Comparison of ENCODE assay signal across 10 cellular contexts in the genomic region with DNA sequence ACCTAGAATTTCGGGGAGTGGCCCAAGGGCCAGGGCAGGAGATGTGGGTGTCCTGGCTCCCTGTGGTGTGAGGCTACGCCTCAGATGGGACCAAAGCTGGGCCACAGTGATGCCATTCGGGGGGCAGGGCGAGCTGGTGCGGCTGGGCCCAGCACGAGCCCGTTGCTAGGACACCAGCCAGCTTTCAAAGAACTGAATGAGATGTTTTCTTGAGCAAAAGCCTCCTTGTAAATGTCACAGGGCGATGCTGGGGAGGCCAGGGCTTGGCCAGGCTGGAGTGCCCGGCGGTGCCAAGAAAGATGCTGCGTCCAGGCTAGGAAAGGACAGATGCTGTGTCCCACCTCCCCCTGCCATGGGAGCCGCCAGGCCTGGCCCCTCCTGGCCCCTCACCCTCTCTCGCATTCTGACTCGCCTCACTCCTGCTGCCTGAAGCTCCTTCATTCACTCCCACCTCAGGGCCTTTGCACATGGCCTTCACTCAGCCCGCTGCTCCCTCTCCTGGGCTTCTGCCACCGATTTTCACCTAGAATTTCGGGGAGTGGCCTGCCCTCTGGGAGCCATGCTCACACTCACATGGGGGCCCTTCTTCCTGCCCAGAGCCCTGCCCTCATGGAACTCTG. TPM values are rescaled to one million over a fixed set of nuclear protein-coding genes. Genes with fewer than 3 reads are reported as not detected.
DNase-seq lines count a peak whose midpoint lies in the region; ATAC-seq lines count a peak whose summit lies in the region.
"Had no signal": no experiment of that assay in that cellular context is flagged by ENCODE, and none has a peak within 500 bp of the region (broad histone marks: within the 10 kb centered on the region; RNA-seq: fewer than 3 reads in every experiment).

No MANE protein-coding gene starts in this region.

- ATAC-seq in activated CD4-positive, alpha-beta T cell treated with anti-CD3 and anti-CD28 coated beads for 36 hours: no peak
- ATAC-seq in activated naive CD8-positive, alpha-beta T cell treated with anti-CD3 and anti-CD28 coated beads, Interleukin-2, amount 50 U/mL, for 24 hours: peak; percentile 3
- ATAC-seq in left colon: peak; percentile 5
- ATAC-seq in stimulated activated naive CD8-positive, alpha-beta T cell treated with anti-CD3 and anti-CD28 coated beads, Interleukin-15, amount 100 ng/mL, for 72 hours: no peak

- peak overlapping the region; percentile 71 for H3K27ac Mint-ChIP-seq in activated CD4-positive, alpha-beta T cell treated with anti-CD3 and anti-CD28 coated beads for 36 hours
- H3K27ac Mint-ChIP-seq in activated naive CD8-positive, alpha-beta T cell treated with anti-CD3 and anti-CD28 coated beads, Interleukin-2, amount 50 U/mL, for 24 hours: peak overlapping the region; percentile 94
- H3K27ac Mint-ChIP-seq in stimulated activated naive CD8-positive, alpha-beta T cell treated with anti-CD3 and anti-CD28 coated beads, Interleukin-15, amount 100 ng/mL, for 72 hours: peak overlapping the region in 1 of 2 donors; percentile 94

- intact Hi-C loops in activated CD4-positive, alpha-beta T cell treated with anti-CD3 and anti-CD28 coated beads for 36 hours (cut with DNase I, micrococcal nuclease): no loop called here
- intact Hi-C loops in left colon (cut with DNase I, micrococcal nuclease): no loop called here

- POLR2A ChIA-PET in activated CD4-positive, alpha-beta T cell treated with anti-CD3 and anti-CD28 coated beads for 36 hours (lab: Charles Lee): no interaction called here

- peaks cover 77% of the 10 kb centered on the region for H3K4me1 Mint-ChIP-seq in activated CD4-positive, alpha-beta T cell treated with anti-CD3 and anti-CD28 coated beads for 36 hours
- peaks cover 95% of the 10 kb centered on the region for H3K4me1 Mint-ChIP-seq in activated naive CD8-positive, alpha-beta T cell treated with anti-CD3 and anti-CD28 coated beads, Interleukin-2, amount 50 U/mL, for 24 hours
- peaks cover 98% of the 10 kb centered on the region for H3K4me1 Mint-ChIP-seq in stimulated activated naive CD8-positive, alpha-beta T cell treated with anti-CD3 and anti-CD28 coated beads, Interleukin-15, amount 100 ng/mL, for 72 hours

- no peaks in the 10 kb centered on the region for H3K36me3 Mint-ChIP-seq in activated CD4-positive, alpha-beta T cell treated with anti-CD3 and anti-CD28 coated beads for 36 hours (ENCODE audit: low read depth)
- no peaks in the 10 kb centered on the region for H3K36me3 Mint-ChIP-seq in activated naive CD8-positive, alpha-beta T cell treated with anti-CD3 and anti-CD28 coated beads, Interleukin-2, amount 50 U/mL, for 24 hours (ENCODE audit: low read depth)

- DNase-seq in activated CD4-positive, alpha-beta T cell treated with anti-CD3 and anti-CD28 coated beads for 36 hours: no peak
- DNase-seq in activated CD4-positive, alpha-beta T cell treated with anti-CD3 and anti-CD28 coated beads, Interleukin-2, amount 50 U/mL, for 1 hour: no peak
- DNase-seq in activated naive CD8-positive, alpha-beta T cell treated with anti-CD3 and anti-CD28 coated beads, Interleukin-2, amount 50 U/mL, for 24 hours: peak; percentile 38
- no peak for DNase-seq in left colon
- no peak for DNase-seq in stimulated activated naive CD8-positive, alpha-beta T cell treated with anti-CD3 and anti-CD28 coated beads, Interleukin-15, amount 100 ng/mL, for 72 hours
- no peak for DNase-seq in NCI-H226
- DNase-seq in COR-L47 (lab: John Stamatoyannopoulos, UW): no peak
- no peak for DNase-seq in NCI-H2196 (lab: John Stamatoyannopoulos, UW; ENCODE audit: unreplicated experiment)
- DNase-seq: NCI-H774, SJCRH30 had no signal

- CTCF ChIA-PET in activated CD4-positive, alpha-beta T cell treated with anti-CD3 and anti-CD28 coated beads for 36 hours (lab: Charles Lee): interaction anchor here (0.7 kb wide), 1 partner anchor 195 kb away, joined by 3 read pairs; no protein-coding TSS in a partner anchor

- no peaks in the 10 kb centered on the region for H3K9me3 Mint-ChIP-seq in activated CD4-positive, alpha-beta T cell treated with anti-CD3 and anti-CD28 coated beads for 36 hours (ENCODE audit: low read depth)
- no peaks in the 10 kb centered on the region for H3K9me3 Mint-ChIP-seq in activated naive CD8-positive, alpha-beta T cell treated with anti-CD3 and anti-CD28 coated beads, Interleukin-2, amount 50 U/mL, for 24 hours
- H3K9me3 Mint-ChIP-seq in stimulated activated naive CD8-positive, alpha-beta T cell treated with anti-CD3 and anti-CD28 coated beads, Interleukin-15, amount 100 ng/mL, for 72 hours: no peaks in the 10 kb centered on the region

- no peaks in the 10 kb centered on the region for H3K27me3 Mint-ChIP-seq in activated CD4-positive, alpha-beta T cell treated with anti-CD3 and anti-CD28 coated beads for 36 hours
- no peaks in the 10 kb centered on the region for H3K27me3 Mint-ChIP-seq in activated naive CD8-positive, alpha-beta T cell treated with anti-CD3 and anti-CD28 coated beads, Interleukin-2, amount 50 U/mL, for 24 hours
- H3K27me3 Mint-ChIP-seq in stimulated activated naive CD8-positive, alpha-beta T cell treated with anti-CD3 and anti-CD28 coated beads, Interleukin-15, amount 100 ng/mL, for 72 hours: no peaks in the 10 kb centered on the region

- no peak overlapping the region for H3K4me3 Mint-ChIP-seq in activated CD4-positive, alpha-beta T cell treated with anti-CD3 and anti-CD28 coated beads for 36 hours
- H3K4me3 Mint-ChIP-seq in activated naive CD8-positive, alpha-beta T cell treated with anti-CD3 and anti-CD28 coated beads, Interleukin-2, amount 50 U/mL, for 24 hours: no peak overlapping the region
- peak overlapping the region; percentile 62 to 76 for H3K4me3 Mint-ChIP-seq in stimulated activated naive CD8-positive, alpha-beta T cell treated with anti-CD3 and anti-CD28 coated beads, Interleukin-15, amount 100 ng/mL, for 72 hours

RNA-seq across cellular contexts. Expression of a gene that starts 39.1 kb away (rescaled TPM):
- total RNA-seq in activated CD4-positive, alpha-beta T cell treated with anti-CD3 and anti-CD28 coated beads for 36 hours: 1 to 10 TPM; 4.9 to 7.3 TPM
- 10 to 100 TPM; 73.2 to 91.0 TPM for total RNA-seq in left colon

RNA-seq across cellular contexts. Expression of a gene that starts 54.4 kb away (rescaled TPM):
- total RNA-seq in activated CD4-positive, alpha-beta T cell treated with anti-CD3 and anti-CD28 coated beads for 36 hours: 100 to 1,000 TPM; 111 to 156 TPM
- total RNA-seq in left colon: 100 to 1,000 TPM in 1 of 2 donors, 10 to 100 TPM in 1; 90.6 to 107 TPM

RNA-seq across cellular contexts. Expression of a gene that starts 54.7 kb away (rescaled TPM):
- 10 to 100 TPM; 24.6 to 30.2 TPM for total RNA-seq in activated CD4-positive, alpha-beta T cell treated with anti-CD3 and anti-CD28 coated beads for 36 hours
- total RNA-seq in left colon: 10 to 100 TPM; 49.1 to 53.0 TPM

Comparison
In these comparisons a context has a peak if more than half of its experiments do, and no peak if none do; other contexts are left out.
1. ATAC-seq: peak in activated naive CD8-positive, alpha-beta T cell treated with anti-CD3 and anti-CD28 coated beads, Interleukin-2, amount 50 U/mL, for 24 hours (single experiment) and left colon (single experiment); none in activated CD4-positive, alpha-beta T cell treated with anti-CD3 and anti-CD28 coated beads for 36 hours (single experiment) and stimulated activated naive CD8-positive, alpha-beta T cell treated with anti-CD3 and anti-CD28 coated beads, Interleukin-15, amount 100 ng/mL, for 72 hours (single experiment).
2. H3K4me3 Mint-ChIP-seq: peak in stimulated activated naive CD8-positive, alpha-beta T cell treated with anti-CD3 and anti-CD28 coated beads, Interleukin-15, amount 100 ng/mL, for 72 hours (2 of 2); none in activated CD4-positive, alpha-beta T cell treated with anti-CD3 and anti-CD28 coated beads for 36 hours (single experiment) and activated naive CD8-positive, alpha-beta T cell treated with anti-CD3 and anti-CD28 coated beads, Interleukin-2, amount 50 U/mL, for 24 hours (single experiment).
3. RNA of a gene that starts 39.1 kb away (total RNA-seq): 73.2 to 91.0 TPM in left colon; 4.9 to 7.3 TPM in activated CD4-positive, alpha-beta T cell treated with anti-CD3 and anti-CD28 coated beads for 36 hours; every median in the first group is over 4 times any median in the second.